9 cellular contexts compared by ENCODE assay signal in the genomic region with DNA sequence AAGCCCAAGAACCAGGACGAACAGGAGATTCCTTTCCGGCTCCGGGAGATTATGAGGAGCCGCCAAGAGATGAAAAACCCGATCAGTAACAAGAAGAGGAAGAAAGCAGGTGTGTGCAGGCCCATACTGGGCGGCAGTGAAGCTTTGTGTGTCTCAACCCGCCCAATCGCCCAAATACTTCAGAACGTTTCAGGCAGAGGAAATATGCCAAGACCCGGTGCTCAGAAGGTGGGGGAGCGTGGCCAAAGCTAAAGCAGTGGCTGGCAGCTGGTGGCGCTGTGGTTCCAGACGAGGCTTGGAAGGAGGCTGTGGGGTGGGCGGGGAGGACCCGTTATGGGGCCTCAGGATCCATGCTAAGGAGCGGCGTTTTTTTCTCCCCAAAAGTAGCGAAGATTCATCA. TPM values are rescaled to one million over a fixed set of nuclear protein-coding genes. Genes with fewer than 3 reads are reported as not detected.
DNase-seq lines count a peak whose midpoint lies in the region; ATAC-seq and TF ChIP-seq lines count a peak whose summit lies in the region.
"Had no signal": no experiment of that assay in that cellular context is flagged by ENCODE, and none has a peak within 500 bp of the region (broad histone marks: within the 10 kb centered on the region; RNA-seq: fewer than 3 reads in every experiment).

No MANE protein-coding gene starts in this region.

- H4K20me1 ChIP-seq in PC-9 (ENCODE audit: insufficient read depth): no peaks in the 10 kb centered on the region

- no peak for ATAC-seq in HG03095 (IDR thresholded peaks at IDR 0.05; ENCODE audit: unreplicated experiment)
- ATAC-seq in HG02763 (IDR thresholded peaks at IDR 0.05; ENCODE audit: unreplicated experiment): no peak

- in situ Hi-C loops in HAP-1 (cut with MboI; ENCODE audit: low sequenced_read_pairs): no loop called here

- H3K4me2 ChIP-seq in PC-9: peak overlapping the region; percentile 75

- peak overlapping the region; percentile 87 for H3K4me3 ChIP-seq in HAP-1
- H3K4me3 ChIP-seq in PC-9: peak overlapping the region; percentile 86; the same call in 1 of the 2 replicates
- no peak overlapping the region for H3K4me3 ChIP-seq in endocrine pancreas (ENCODE audit: control insufficient read depth, insufficient read depth, low read length)
- peak overlapping the region in 5 of 7 experiments; percentile 93 to 99 (median 95) for H3K4me3 ChIP-seq in skin epidermis

- H3K36me3 ChIP-seq in HAP-1 (replicated peaks) (peaks cover 63% of the 10 kb centered on the region), PC-9 (ENCODE audit: low read depth) (no peaks in the 10 kb centered on the region), endocrine pancreas (ENCODE audit: control insufficient read depth, insufficient read depth, low read length) (peaks cover 3% of the 10 kb centered on the region)

- intact Hi-C loops in PC-9 (cut with micrococcal nuclease; ENCODE audit: unreplicated experiment): no loop called here

- no TSS peak for BruUV-seq in PC-9 (replicated peaks; lab: Mats Ljungman, UMichigan)

- peaks cover 42% of the 10 kb centered on the region for H3K79me2 ChIP-seq in PC-9 (ENCODE audit: low read depth)

- no peak overlapping the region for H3K27ac ChIP-seq in PC-9
- peak overlapping the region in 18 of 21 experiments; percentile 50 to 99 (median 96) for H3K27ac ChIP-seq in skin epidermis

- DNase-seq in HAP-1 (ENCODE audit: low spot score in 2 of 2) (peak in 1 of 2 experiments; percentile 54), PC-9 (no peak), SW 1271 (lab: John Stamatoyannopoulos, UW) (no peak)
- DNase-seq: HCEC 1CT, NCI-H510A treated with DMSO at 0.1 percent for 48 hours had no signal

- no peaks in the 10 kb centered on the region for H3K9me2 ChIP-seq in PC-9 (ENCODE audit: insufficient read depth)

- CTCF ChIA-PET in PC-9 (lab: Charles Lee): no interaction called here

- H3K27me3 ChIP-seq in HAP-1 (ENCODE audit: low read depth) (no peaks in the 10 kb centered on the region), PC-9 (ENCODE audit: insufficient read depth, low read depth) (no peaks in the 10 kb centered on the region), endocrine pancreas (ENCODE audit: control insufficient read depth, insufficient read depth, low read length) (no peaks in the 10 kb centered on the region)

- POLR2A ChIA-PET in PC-9 (lab: Charles Lee; ENCODE audit: unreplicated experiment): interaction anchor here (0.7 kb wide), 2 partner anchors 91 to 245 kb away, joined by 8 to 14 read pairs; no protein-coding TSS in a partner anchor

- H3K9me3 ChIP-seq in HAP-1: no peaks in the 10 kb centered on the region
- H3K9me3 ChIP-seq in PC-9 (ENCODE audit: insufficient read depth, low read depth): no peaks in the 10 kb centered on the region
- H3K9me3 ChIP-seq in endocrine pancreas (ENCODE audit: control insufficient read depth, low read length): no peaks in the 10 kb centered on the region

- peaks cover 10% of the 10 kb centered on the region; the same call in 1 of the 2 replicates for H3F3A ChIP-seq in PC-9 (ENCODE audit: insufficient read depth, low read depth)

- TF ChIP-seq CTCF in PC-9 (conservative IDR thresholded peaks at IDR 0.05): no peak

- peak overlapping the region; percentile 2 for H3K9ac ChIP-seq in endocrine pancreas (ENCODE audit: control insufficient read depth, insufficient read depth, low read length)

- no peak overlapping the region for H2AFZ ChIP-seq in PC-9

- H3K4me1 ChIP-seq in HAP-1 (peaks cover 13% of the 10 kb centered on the region), PC-9 (replicated peaks; ENCODE audit: insufficient read depth) (peaks cover 10% of the 10 kb centered on the region), endocrine pancreas (ENCODE audit: control insufficient read depth, insufficient read depth, low read length) (no peaks in the 10 kb centered on the region)

RNA-seq across cellular contexts. Expression of a gene that starts 1.2 kb away (rescaled TPM):
- total RNA-seq in PC-9 (2021): 29.3 and 30.0 TPM in 2 replicates

RNA-seq across cellular contexts. Expression of a gene that starts 1.3 kb away (rescaled TPM):
- total RNA-seq in PC-9 (2021): 40.2 and 66.0 TPM in 2 replicates

RNA-seq across cellular contexts. Expression of a gene that starts 11.4 kb away (rescaled TPM):
- total RNA-seq in PC-9 (2021): 0.68 and 1.3 TPM in 2 replicates

RNA-seq across cellular contexts. Expression of a gene that starts 15.8 kb away (rescaled TPM):
- 41.7 and 48.3 TPM in 2 replicates for total RNA-seq in PC-9 (2021)

RNA-seq across cellular contexts. Expression of a gene that starts 16.1 kb away (rescaled TPM):
- 149 and 166 TPM in 2 replicates for total RNA-seq in PC-9 (2021)
